In the genomic region with DNA sequence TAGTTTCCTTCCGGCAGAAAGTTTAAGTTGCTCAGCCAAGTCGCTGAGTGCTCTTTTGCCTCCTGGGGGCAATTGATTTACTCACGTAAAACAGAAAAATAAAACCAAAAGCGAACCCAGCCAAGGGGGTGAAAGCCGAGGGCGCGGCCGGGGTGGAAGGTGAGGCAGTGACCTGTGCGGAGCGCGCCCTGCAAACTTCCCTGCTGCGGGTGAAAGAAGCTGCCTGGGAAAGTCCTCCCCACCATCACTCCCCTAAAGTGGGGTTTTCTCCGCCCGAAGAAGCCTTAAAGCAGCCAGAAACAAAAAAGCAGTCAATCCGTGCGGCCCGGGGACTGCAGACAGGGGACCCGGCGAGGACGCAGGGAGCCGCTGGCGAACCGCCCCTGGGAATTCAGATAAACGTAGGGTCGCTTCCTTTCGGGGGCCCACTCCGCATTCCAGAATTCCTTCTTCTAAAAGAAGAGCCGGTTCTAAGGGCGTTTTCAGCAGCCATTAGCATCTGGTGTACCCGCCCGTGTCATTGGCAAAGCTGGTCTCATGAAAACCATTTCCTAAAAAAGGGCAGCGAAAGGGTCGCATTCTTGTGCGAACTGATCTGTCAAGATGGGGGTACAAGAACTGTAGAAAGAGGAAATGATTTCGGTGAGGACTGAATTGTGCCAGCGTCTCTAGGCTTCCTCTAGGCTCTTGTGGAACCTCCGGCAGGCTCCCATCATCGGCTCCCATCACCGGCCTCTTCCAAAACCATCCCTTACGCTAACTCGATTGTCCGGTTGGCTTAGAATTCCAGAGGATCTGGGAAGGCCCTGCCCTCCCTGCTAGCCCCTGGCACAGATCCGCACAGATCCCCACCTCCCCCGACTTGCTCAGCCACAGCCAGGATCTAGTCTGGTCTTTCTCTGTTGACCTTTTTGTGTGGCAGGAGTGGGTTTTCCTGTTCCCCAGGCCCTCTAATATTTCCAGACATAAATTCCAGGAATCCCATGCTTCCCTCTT, we compare ENCODE assay signal across 8 cellular contexts. TPM values are rescaled to one million over a fixed set of nuclear protein-coding genes. Genes with fewer than 3 reads are reported as not detected.
DNase-seq lines count a peak whose midpoint lies in the region; ATAC-seq and TF ChIP-seq lines count a peak whose summit lies in the region.

No MANE protein-coding gene starts in this region.

- peaks cover 0 to 5% of the 10 kb centered on the region in 2 experiments; a peak in 1 of 3 replicates for H3K36me3 ChIP-seq in HEK293 (ENCODE audit: control insufficient read depth in 2 of 2, insufficient read depth in 1 of 2, low read length in 2 of 2)
- no peaks in the 10 kb centered on the region for H3K36me3 ChIP-seq in adipocyte (ENCODE audit: control insufficient read depth, insufficient read depth, low read length, severe bottlenecking)

- H3K9me3 ChIP-seq in HEK293 (ENCODE audit: control insufficient read depth, insufficient read depth, low read depth, low read length) (no peaks in the 10 kb centered on the region), adipocyte (ENCODE audit: control insufficient read depth, low read length) (no peaks in the 10 kb centered on the region)

- no peak for ATAC-seq in HG03571 (IDR thresholded peaks at IDR 0.05; ENCODE audit: unreplicated experiment)

- H3K9ac ChIP-seq in adipocyte (ENCODE audit: low read length), result peak overlapping the region; percentile 88

- POLR2A ChIA-PET in HEK293 (lab: Yijun Ruan, JAX), result interaction anchor here (1.0 kb wide), 1 partner anchor 205 kb away, joined by 3 read pairs; a partner anchor contains a TSS

- H3K27ac ChIP-seq in HEK293 (ENCODE audit: extremely low read depth, low read depth, low read length), result peak overlapping the region; percentile 73; the same call in 1 of the 2 replicates

- H3K4me1 ChIP-seq in HEK293 (ENCODE audit: control insufficient read depth, insufficient read depth, low read length) (peaks cover 31% of the 10 kb centered on the region), adipocyte (ENCODE audit: control insufficient read depth, insufficient read depth, low read length) (peaks cover 53% of the 10 kb centered on the region)

- H3K4me3 ChIP-seq in HEK293 (ENCODE audit: low read depth, low read length) (peak overlapping the region; percentile 68), adipocyte (ENCODE audit: low read length) (peak overlapping the region; percentile 90), iPS-11a (ENCODE audit: low read depth, low read length) (peak overlapping the region; percentile 74), skeletal muscle cell (ENCODE audit: low read depth, low read length) (peak overlapping the region; percentile 85)

- CTCF ChIA-PET in HEK293 (lab: Yijun Ruan, JAX), result interaction anchor here (0.6 to 1.4 kb wide), 3 partner anchors 10 to 134 kb away, joined by 3 to 9 read pairs (median 3); no protein-coding TSS in a partner anchor

- H3K27me3 ChIP-seq in adipocyte (replicated peaks; ENCODE audit: control insufficient read depth, insufficient read depth, low read length), result no peaks in the 10 kb centered on the region

- TF ChIP-seq CTCF in HEK293 (tag by site-specific recombination; IDR thresholded peaks at IDR 0.05), result no peak

- peak; percentile 42 to 44 for DNase-seq in AML-193 (lab: John Stamatoyannopoulos, UW)
- DNase-seq in adipocyte (ENCODE audit: low read depth), result peak; percentile 48
- DNase-seq in skeletal muscle cell (ENCODE audit: low read depth), result no peak
- DNase-seq in cortex of kidney (lab: John Stamatoyannopoulos, UW), result no peak
- no peak for DNase-seq in mucosa of gallbladder (ENCODE audit: low spot score)

TF ChIP-seq in HEK293, 187 proteins besides CTCF, POLR2A, EP300 and RAD21:
- TF ChIP-seq PRDM1 (tag by site-specific recombination; IDR thresholded peaks at IDR 0.05) (peak; percentile 90), ZIC2 (tag by site-specific recombination; IDR thresholded peaks at IDR 0.05) (peak; percentile 5; the same call in 1 of the 2 replicates), ZEB2 (tag by site-specific recombination; IDR thresholded peaks at IDR 0.05) (0 out of 2 replicates have a peak, but pooled peaks have one; percentile 6), ZNF112 (tag by site-specific recombination; IDR thresholded peaks at IDR 0.05) (no peak), IKZF3 (tag by site-specific recombination; IDR thresholded peaks at IDR 0.05) (peak; percentile 34; the same call in 1 of the 2 replicates), ZNF473 (tag by site-specific recombination; IDR thresholded peaks at IDR 0.05) (no peak), ZNF202 (tag by site-specific recombination; IDR thresholded peaks at IDR 0.05; ENCODE audit: borderline replicate concordance) (no peak), FEZF1 (tag by site-specific recombination; IDR thresholded peaks at IDR 0.05) (peak; percentile 77), ZNF335 (tag by site-specific recombination; conservative IDR thresholded peaks at IDR 0.05) (0 out of 2 replicates have a peak, but pooled peaks have one; percentile 36), GLIS2 (tag by site-specific recombination; IDR thresholded peaks at IDR 0.05) (peak; percentile 62; the same call in 1 of the 2 replicates)
- TF ChIP-seq, protein P1, sequence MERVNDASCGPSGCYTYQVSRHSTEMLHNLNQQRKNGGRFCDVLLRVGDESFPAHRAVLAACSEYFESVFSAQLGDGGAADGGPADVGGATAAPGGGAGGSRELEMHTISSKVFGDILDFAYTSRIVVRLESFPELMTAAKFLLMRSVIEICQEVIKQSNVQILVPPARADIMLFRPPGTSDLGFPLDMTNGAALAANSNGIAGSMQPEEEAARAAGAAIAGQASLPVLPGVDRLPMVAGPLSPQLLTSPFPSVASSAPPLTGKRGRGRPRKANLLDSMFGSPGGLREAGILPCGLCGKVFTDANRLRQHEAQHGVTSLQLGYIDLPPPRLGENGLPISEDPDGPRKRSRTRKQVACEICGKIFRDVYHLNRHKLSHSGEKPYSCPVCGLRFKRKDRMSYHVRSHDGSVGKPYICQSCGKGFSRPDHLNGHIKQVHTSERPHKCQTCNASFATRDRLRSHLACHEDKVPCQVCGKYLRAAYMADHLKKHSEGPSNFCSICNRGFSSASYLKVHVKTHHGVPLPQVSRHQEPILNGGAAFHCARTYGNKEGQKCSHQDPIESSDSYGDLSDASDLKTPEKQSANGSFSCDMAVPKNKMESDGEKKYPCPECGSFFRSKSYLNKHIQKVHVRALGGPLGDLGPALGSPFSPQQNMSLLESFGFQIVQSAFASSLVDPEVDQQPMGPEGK (tag by site-specific recombination; IDR thresholded peaks at IDR 0.05), result 0 out of 2 replicates have a peak, but pooled peaks have one; percentile 2

RNA-seq across cellular contexts. Expression of a gene that starts 1.1 kb away (rescaled TPM):
- 30.3 TPM for total RNA-seq in mucosa of gallbladder

Comparison
In these comparisons a context has a peak if more than half of its experiments do, and no peak if none do; other contexts are left out.
1. DNase-seq: peak in AML-193 (2 of 2) and adipocyte (single experiment); none in skeletal muscle cell (single experiment), cortex of kidney (single experiment) and mucosa of gallbladder (single experiment).
2. Peak in every context shown above with its lines, with median percentiles within 50 percentile points of each other: H3K4me3 ChIP-seq.